Comparison of ENCODE assay signal across 3 cellular contexts in genomic region chr1:35592991-35593769, GRCh38.
TF ChIP-seq lines count a peak whose summit lies in the region.

No MANE protein-coding gene starts in this region.

TF ChIP-seq in K562, 482 proteins besides CTCF, POLR2A, EP300 and RAD21:
- TF ChIP-seq PKNOX1 (IDR thresholded peaks at IDR 0.05) (peak; percentile 37), GABPA (tag; conservative IDR thresholded peaks at IDR 0.05; ENCODE audit: low read depth) (peak; percentile 48; the same call in 1 of the 2 replicates), FUS (optimal IDR thresholded peaks at IDR 0.05; ENCODE audit: low read depth, low read length) (no peak), NFXL1 (CRISPR knock-in tag; IDR thresholded peaks at IDR 0.05) (no peak), PHF8 (IDR thresholded peaks at IDR 0.05; ENCODE audit: borderline replicate concordance, low read length) (no peak), ZNF324 (CRISPR knock-in tag; IDR thresholded peaks at IDR 0.05) (no peak), MEIS2 (IDR thresholded peaks at IDR 0.05; ENCODE audit: partially characterized antibody) (peak; percentile 77), PBX2 (CRISPR knock-in tag; IDR thresholded peaks at IDR 0.05; ENCODE audit: low read depth) (no peak), PBX2 (tag; conservative IDR thresholded peaks at IDR 0.05; ENCODE audit: low read depth) (peak; percentile 70), E2F5 (CRISPR knock-in tag; IDR thresholded peaks at IDR 0.05) (0 out of 2 replicates have a peak, but pooled peaks have one; percentile 25)
TF ChIP-seq in K562: peak in this region for 5.

TF ChIP-seq in GM23338, 12 proteins besides CTCF, POLR2A, EP300 and RAD21:
- TF ChIP-seq ZNF462 (CRISPR knock-in tag; IDR thresholded peaks at IDR 0.05) = no peak
- no peak for TF ChIP-seq POLR2AphosphoS5 (IDR thresholded peaks at IDR 0.05; ENCODE audit: low read depth)
- no peak for TF ChIP-seq EZH2phosphoT487 (IDR thresholded peaks at IDR 0.05; ENCODE audit: unreplicated experiment)
- no peak for TF ChIP-seq EZH2 (IDR thresholded peaks at IDR 0.05; ENCODE audit: low read depth, unreplicated experiment)
- no peak for TF ChIP-seq NANOG (IDR thresholded peaks at IDR 0.05; ENCODE audit: borderline replicate concordance)
- TF ChIP-seq JUNB (IDR thresholded peaks at IDR 0.05; ENCODE audit: unreplicated experiment) = no peak
- TF ChIP-seq ZNF114 (CRISPR knock-in tag; IDR thresholded peaks at IDR 0.05) = no peak
- TF ChIP-seq STAT1 (IDR thresholded peaks at IDR 0.05; ENCODE audit: unreplicated experiment) = no peak
- no peak for TF ChIP-seq REST (IDR thresholded peaks at IDR 0.05; ENCODE audit: unreplicated experiment)
- no peak for TF ChIP-seq ZNF331 (CRISPR knock-in tag; IDR thresholded peaks at IDR 0.05; ENCODE audit: low read depth)
TF ChIP-seq in GM23338: peak in this region for 0.

TF ChIP-seq in HEK293T, 16 proteins besides CTCF, POLR2A, EP300 and RAD21:
- TF ChIP-seq LEF1 (IDR thresholded peaks at IDR 0.05; ENCODE audit: borderline replicate concordance) (no peak), ARNT (IDR thresholded peaks at IDR 0.05) (no peak), BHLHE40 (IDR thresholded peaks at IDR 0.05; ENCODE audit: borderline replicate concordance) (no peak), TARDBP (IDR thresholded peaks at IDR 0.05) (no peak), FOXK2 (IDR thresholded peaks at IDR 0.05) (no peak), SUZ12 (IDR thresholded peaks at IDR 0.05) (no peak), CTBP1 (IDR thresholded peaks at IDR 0.05; ENCODE audit: borderline replicate concordance) (no peak), FOXA1 (IDR thresholded peaks at IDR 0.05) (no peak), ZNF384 (IDR thresholded peaks at IDR 0.05) (no peak), FOXM1 (IDR thresholded peaks at IDR 0.05; ENCODE audit: borderline replicate concordance) (no peak), PKNOX1 (IDR thresholded peaks at IDR 0.05) (no peak), NFRKB (IDR thresholded peaks at IDR 0.05) (no peak), ELF4 (IDR thresholded peaks at IDR 0.05) (no peak), SP1 (IDR thresholded peaks at IDR 0.05) (no peak), HDGF (IDR thresholded peaks at IDR 0.05; ENCODE audit: borderline replicate concordance) (no peak), L3MBTL2 (conservative IDR thresholded peaks at IDR 0.05) (no peak)
TF ChIP-seq in HEK293T: peak in this region for 0.
